ENCODE assay signal across 14 cellular contexts in the genomic region with DNA sequence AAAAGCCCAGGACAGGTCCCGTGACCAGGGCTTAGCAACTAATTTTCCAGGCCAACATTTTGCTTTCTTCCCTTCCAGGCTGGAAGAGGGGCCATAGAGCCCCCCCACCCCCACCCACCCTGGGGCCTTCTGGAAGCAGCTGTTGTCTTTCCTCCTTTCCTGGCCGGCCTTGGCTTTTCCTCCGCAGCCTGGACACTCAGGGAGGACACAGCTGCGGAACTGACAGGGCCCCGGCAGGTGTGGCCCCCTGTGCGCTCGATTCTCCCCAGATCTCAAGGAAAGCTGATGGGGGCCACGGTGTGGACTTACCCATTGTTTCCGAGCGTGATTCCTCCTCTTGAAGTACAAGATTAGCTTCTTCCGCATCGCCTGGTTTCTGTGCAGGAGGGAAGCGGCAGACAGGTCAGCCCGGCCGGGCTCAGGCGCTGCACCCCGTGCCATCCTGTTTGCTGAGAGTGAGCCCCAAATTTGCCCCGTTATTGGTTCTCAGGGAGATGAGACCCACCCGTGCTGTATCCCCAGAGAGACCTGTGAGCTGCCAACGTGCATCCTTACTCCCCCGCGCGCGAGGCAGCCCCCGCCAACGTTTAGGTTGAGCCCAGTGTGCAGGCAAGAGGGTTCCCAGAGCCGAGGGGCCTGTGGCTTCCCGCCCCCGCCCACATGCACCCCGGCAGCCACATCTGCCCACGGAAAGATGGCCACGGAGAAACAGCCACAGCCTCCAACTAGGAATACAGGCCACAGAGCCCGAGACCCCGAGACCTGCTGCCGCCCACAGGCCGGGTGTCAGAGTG.
DNase-seq lines count a peak whose midpoint lies in the region; ATAC-seq and TF ChIP-seq lines count a peak whose summit lies in the region.
"Had no signal": no experiment of that assay in that cellular context is flagged by ENCODE, and none has a peak within 500 bp of the region (broad histone marks: within the 10 kb centered on the region; RNA-seq: fewer than 3 reads in every experiment).

No MANE protein-coding gene starts in this region.

- no peak for TF ChIP-seq CTCF in CD8-positive, alpha-beta T cell (IDR thresholded peaks at IDR 0.05)
- TF ChIP-seq CTCF in HEK293 (tag by site-specific recombination; IDR thresholded peaks at IDR 0.05) (no peak), osteocyte (IDR thresholded peaks at IDR 0.05) (no peak)

- POLR2A ChIA-PET in CD8-positive, alpha-beta T cell (lab: Charles Lee) = no interaction called here
- POLR2A ChIA-PET in HEK293 (lab: Yijun Ruan, JAX) = interaction anchor here (0.6 kb wide), 1 partner anchor 16 kb away, joined by 6 read pairs; no protein-coding TSS in a partner anchor
- POLR2A ChIA-PET in naive thymus-derived CD4-positive, alpha-beta T cell (lab: Charles Lee) = no interaction called here

- H3K27ac Mint-ChIP-seq in CD8-positive, alpha-beta T cell = peak overlapping the region; percentile 73
- H3K27ac Mint-ChIP-seq in osteocyte (ENCODE audit: unreplicated experiment) = peak overlapping the region; percentile 11
- H3K27ac Mint-ChIP-seq in naive thymus-derived CD4-positive, alpha-beta T cell = peak overlapping the region in 2 of 9 donors; percentile 7 to 76

- H3K4me1 ChIP-seq in CD8-positive, alpha-beta T cell (ENCODE audit: insufficient read depth, low read length) = no peaks in the 10 kb centered on the region
- H3K4me1 ChIP-seq in HEK293 (ENCODE audit: control insufficient read depth, insufficient read depth, low read length) = no peaks in the 10 kb centered on the region
- peaks cover 28% of the 10 kb centered on the region for H3K4me1 ChIP-seq in ectodermal cell (ENCODE audit: control insufficient read depth, insufficient read depth, low read length)
- peaks cover 0 to 10% of the 10 kb centered on the region in 2 donors for H3K4me1 ChIP-seq in naive thymus-derived CD4-positive, alpha-beta T cell (ENCODE audit: control insufficient read depth in 2 of 2, insufficient read depth in 2 of 2, low read length in 2 of 2)
- no peaks in the 10 kb centered on the region for H3K4me1 ChIP-seq in effector memory CD4-positive, alpha-beta T cell (ENCODE audit: control insufficient read depth, insufficient read depth, low read length, poor library complexity, severe bottlenecking)
- H3K4me1 ChIP-seq: parathyroid adenoma had no signal

- H3K4me1 Mint-ChIP-seq in CD8-positive, alpha-beta T cell (ENCODE audit: low read depth) = peaks cover 6% of the 10 kb centered on the region
- peaks cover 23% of the 10 kb centered on the region for H3K4me1 Mint-ChIP-seq in osteocyte (ENCODE audit: unreplicated experiment)
- H3K4me1 Mint-ChIP-seq in naive thymus-derived CD4-positive, alpha-beta T cell = peaks cover 0 to 21% (median 9%) of the 10 kb centered on the region in 7 donors

- intact Hi-C loops in CD8-positive, alpha-beta T cell (cut with DNase I, micrococcal nuclease) = no loop called here
- intact Hi-C loops in naive thymus-derived CD4-positive, alpha-beta T cell (cut with micrococcal nuclease) = no loop called here

- no peak for DNase-seq in CD8-positive, alpha-beta T cell
- DNase-seq in osteocyte (ENCODE audit: extremely low spot score, unreplicated experiment) (no peak), cerebellum (ENCODE audit: low spot score) (no peak)
- no peak for DNase-seq in naive thymus-derived CD4-positive, alpha-beta T cell
- DNase-seq in effector memory CD4-positive, alpha-beta T cell = no peak
- DNase-seq: activated CD4-positive, CD25-positive, alpha-beta regulatory T cell; activated CD8-positive, alpha-beta memory T cell treated with anti-CD3 and anti-CD28 coated beads, Interleukin-2, amount 50 U/mL, for 4 hours; KG1; NCI-H1105; NCI-H2171 had no signal

- H3K27me3 ChIP-seq in CD8-positive, alpha-beta T cell (ENCODE audit: insufficient read depth, low read length) = no peaks in the 10 kb centered on the region
- H3K27me3 ChIP-seq in ectodermal cell (ENCODE audit: control insufficient read depth, insufficient read depth, low read length, poor library complexity, severe bottlenecking) = no peaks in the 10 kb centered on the region
- H3K27me3 ChIP-seq in naive thymus-derived CD4-positive, alpha-beta T cell (ENCODE audit: control insufficient read depth in 2 of 2, insufficient read depth in 2 of 2, low read length in 2 of 2) = no peaks in the 10 kb centered on the region
- H3K27me3 ChIP-seq in effector memory CD4-positive, alpha-beta T cell (replicated peaks; ENCODE audit: control insufficient read depth, insufficient read depth, low read length, poor library complexity, severe bottlenecking) = no peaks in the 10 kb centered on the region

- peaks cover 45% of the 10 kb centered on the region for H3K36me3 Mint-ChIP-seq in CD8-positive, alpha-beta T cell
- peaks cover 13% of the 10 kb centered on the region for H3K36me3 Mint-ChIP-seq in osteocyte (ENCODE audit: unreplicated experiment)
- peaks cover 0 to 20% (median 13%) of the 10 kb centered on the region in 5 donors for H3K36me3 Mint-ChIP-seq in naive thymus-derived CD4-positive, alpha-beta T cell

- H3K36me3 ChIP-seq in CD8-positive, alpha-beta T cell (ENCODE audit: insufficient read depth, low read length) = no peaks in the 10 kb centered on the region
- H3K36me3 ChIP-seq in HEK293 (ENCODE audit: control insufficient read depth in 2 of 2, insufficient read depth in 1 of 2, low read length in 2 of 2) = peaks cover 3 to 23% of the 10 kb centered on the region in 2 experiments; a peak in 2 of 3 replicates
- no peaks in the 10 kb centered on the region for H3K36me3 ChIP-seq in ectodermal cell (ENCODE audit: control insufficient read depth, insufficient read depth, low read length)
- peaks cover 0 to 63% (median 0%) of the 10 kb centered on the region in 3 experiments for H3K36me3 ChIP-seq in naive thymus-derived CD4-positive, alpha-beta T cell (ENCODE audit: control insufficient read depth in 2 of 3, insufficient read depth in 3 of 3, low read length in 3 of 3)
- peaks cover 17% of the 10 kb centered on the region for H3K36me3 ChIP-seq in effector memory CD4-positive, alpha-beta T cell (ENCODE audit: control insufficient read depth, insufficient read depth, low read length)

- H3K27me3 Mint-ChIP-seq in CD8-positive, alpha-beta T cell (ENCODE audit: low read depth) = no peaks in the 10 kb centered on the region
- no peaks in the 10 kb centered on the region for H3K27me3 Mint-ChIP-seq in osteocyte (ENCODE audit: unreplicated experiment)
- no peaks in the 10 kb centered on the region for H3K27me3 Mint-ChIP-seq in naive thymus-derived CD4-positive, alpha-beta T cell

- H3K4me3 Mint-ChIP-seq in CD8-positive, alpha-beta T cell = no peak overlapping the region
- no peak overlapping the region for H3K4me3 Mint-ChIP-seq in osteocyte (ENCODE audit: unreplicated experiment)
- H3K4me3 Mint-ChIP-seq in naive thymus-derived CD4-positive, alpha-beta T cell = no peak overlapping the region

- WGBS in ectodermal cell, 2 experiments = 91 to 92% methylated on average over 36 of the region's 36 CpGs

- H3K4me3 ChIP-seq in CD8-positive, alpha-beta T cell (ENCODE audit: low read depth, low read length) = no peak overlapping the region
- H3K4me3 ChIP-seq in HEK293 (ENCODE audit: low read depth, low read length) (no peak overlapping the region), ectodermal cell (ENCODE audit: insufficient read depth, low read depth, low read length) (no peak overlapping the region)
- no peak overlapping the region for H3K4me3 ChIP-seq in naive thymus-derived CD4-positive, alpha-beta T cell (ENCODE audit: low read length)
- H3K4me3 ChIP-seq in effector memory CD4-positive, alpha-beta T cell (ENCODE audit: insufficient read depth, low read depth, low read length, poor library complexity, severe bottlenecking) = no peak overlapping the region

- no peaks in the 10 kb centered on the region for H3K9me3 ChIP-seq in CD8-positive, alpha-beta T cell (ENCODE audit: low read length)
- H3K9me3 ChIP-seq in HEK293 (ENCODE audit: control insufficient read depth, insufficient read depth, low read depth, low read length) (no peaks in the 10 kb centered on the region), ectodermal cell (ENCODE audit: control insufficient read depth, low read length) (no peaks in the 10 kb centered on the region)
- no peaks in the 10 kb centered on the region for H3K9me3 ChIP-seq in naive thymus-derived CD4-positive, alpha-beta T cell (ENCODE audit: control insufficient read depth in 2 of 3, low read length in 3 of 3)
- no peaks in the 10 kb centered on the region for H3K9me3 ChIP-seq in effector memory CD4-positive, alpha-beta T cell (ENCODE audit: control insufficient read depth, low read length)

- no peak overlapping the region for H3K27ac ChIP-seq in CD8-positive, alpha-beta T cell (ENCODE audit: low read depth, low read length)
- H3K27ac ChIP-seq in HEK293 (ENCODE audit: extremely low read depth, low read depth, low read length) = no peak overlapping the region
- H3K27ac ChIP-seq in ectodermal cell (ENCODE audit: insufficient read depth, low read depth, low read length, poor library complexity, severe bottlenecking) = peak overlapping the region; percentile 6
- H3K27ac ChIP-seq in naive thymus-derived CD4-positive, alpha-beta T cell (ENCODE audit: low read depth, low read length) = no peak overlapping the region
- no peak overlapping the region for H3K27ac ChIP-seq in effector memory CD4-positive, alpha-beta T cell (ENCODE audit: insufficient read depth, low read length, poor library complexity, severe bottlenecking)
- H3K27ac ChIP-seq: epithelial cell of prostate, parathyroid adenoma had no signal

- H3K9me3 Mint-ChIP-seq in CD8-positive, alpha-beta T cell = no peaks in the 10 kb centered on the region
- no peaks in the 10 kb centered on the region for H3K9me3 Mint-ChIP-seq in osteocyte (ENCODE audit: unreplicated experiment)
- no peaks in the 10 kb centered on the region for H3K9me3 Mint-ChIP-seq in naive thymus-derived CD4-positive, alpha-beta T cell

- CTCF ChIA-PET in CD8-positive, alpha-beta T cell (lab: Charles Lee) = no interaction called here
- CTCF ChIA-PET in HEK293 (lab: Yijun Ruan, JAX) = interaction anchor here (0.6 kb wide), 1 partner anchor 10 kb away, joined by 4 read pairs; no protein-coding TSS in a partner anchor
- CTCF ChIA-PET in naive thymus-derived CD4-positive, alpha-beta T cell (lab: Charles Lee) = no interaction called here

- no peak for ATAC-seq in CD8-positive, alpha-beta T cell
- ATAC-seq in naive thymus-derived CD4-positive, alpha-beta T cell = no peak

TF ChIP-seq in HEK293, 187 proteins besides CTCF, POLR2A, EP300 and RAD21 (continues in another document):
- TF ChIP-seq SCRT2 (tag by site-specific recombination; IDR thresholded peaks at IDR 0.05) (no peak), ZNF792 (tag by site-specific recombination; IDR thresholded peaks at IDR 0.05) (no peak), ZNF777 (tag by site-specific recombination; IDR thresholded peaks at IDR 0.05; ENCODE audit: borderline replicate concordance) (no peak)
